ENCODE assay signal across 1 cellular context in the genomic region with DNA sequence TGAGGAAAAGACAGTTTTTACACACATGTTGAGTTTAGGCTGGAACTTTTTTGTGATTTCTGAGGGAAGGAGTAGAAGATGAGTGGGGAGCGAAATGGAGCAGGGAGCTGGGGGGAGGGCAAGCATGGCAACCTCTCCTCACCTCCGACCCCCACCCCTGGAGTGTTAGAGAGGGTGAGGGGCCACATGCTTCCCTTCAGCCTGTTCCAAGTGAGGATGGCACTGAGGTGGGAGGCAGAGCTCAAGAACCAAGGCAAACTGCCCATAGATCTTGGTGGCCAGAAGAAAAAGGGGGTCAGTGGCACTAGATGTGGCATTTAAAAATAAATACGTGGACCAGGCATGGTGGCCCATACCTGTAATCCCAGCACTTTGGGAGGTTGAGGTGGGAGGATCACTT.
TF ChIP-seq lines count a peak whose summit lies in the region.

No MANE protein-coding gene starts in this region.

TF ChIP-seq in H1, 55 proteins besides CTCF, POLR2A, EP300 and RAD21:
- TF ChIP-seq POU5F1 (IDR thresholded peaks at IDR 0.05; ENCODE audit: low read depth, low read length) (no peak), CEBPB (IDR thresholded peaks at IDR 0.05; ENCODE audit: low read depth, low read length) (no peak), EZH2 (IDR thresholded peaks at IDR 0.05; ENCODE audit: low read depth, low read length, severe bottlenecking) (no peak), KDM5A (IDR thresholded peaks at IDR 0.05; ENCODE audit: low read length) (no peak), TBP (IDR thresholded peaks at IDR 0.05; ENCODE audit: low read depth, low read length) (no peak)
- TF ChIP-seq, protein P1, sequence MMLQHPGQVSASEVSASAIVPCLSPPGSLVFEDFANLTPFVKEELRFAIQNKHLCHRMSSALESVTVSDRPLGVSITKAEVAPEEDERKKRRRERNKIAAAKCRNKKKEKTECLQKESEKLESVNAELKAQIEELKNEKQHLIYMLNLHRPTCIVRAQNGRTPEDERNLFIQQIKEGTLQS (IDR thresholded peaks at IDR 0.05; ENCODE audit: insufficient read depth, low read depth, low read length) = no peak
- TF ChIP-seq, protein P2, sequence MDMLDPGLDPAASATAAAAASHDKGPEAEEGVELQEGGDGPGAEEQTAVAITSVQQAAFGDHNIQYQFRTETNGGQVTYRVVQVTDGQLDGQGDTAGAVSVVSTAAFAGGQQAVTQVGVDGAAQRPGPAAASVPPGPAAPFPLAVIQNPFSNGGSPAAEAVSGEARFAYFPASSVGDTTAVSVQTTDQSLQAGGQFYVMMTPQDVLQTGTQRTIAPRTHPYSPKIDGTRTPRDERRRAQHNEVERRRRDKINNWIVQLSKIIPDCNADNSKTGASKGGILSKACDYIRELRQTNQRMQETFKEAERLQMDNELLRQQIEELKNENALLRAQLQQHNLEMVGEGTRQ (IDR thresholded peaks at IDR 0.05; ENCODE audit: low read length) = no peak
